ENCODE assay signal across 8 cellular contexts in genomic region chr10:17645591-17646345, GRCh38. TPM values are rescaled to one million over a fixed set of nuclear protein-coding genes. Genes with fewer than 3 reads are reported as not detected.
A peak's percentile ranks its signal among the peaks of the same experiment; 100 is the strongest.
DNase-seq lines count a peak whose midpoint lies in the region; ATAC-seq, FAIRE-seq and TF ChIP-seq lines count a peak whose summit lies in the region.
"Had no signal": no experiment of that assay in that cellular context is flagged by ENCODE, and none has a peak within 500 bp of the region (broad histone marks: within the 10 kb centered on the region; RNA-seq: fewer than 3 reads in every experiment).

No MANE protein-coding gene starts in this region.

- ATAC-seq in foreskin keratinocyte (peak; percentile 42), HG03135 (IDR thresholded peaks at IDR 0.05; ENCODE audit: unreplicated experiment) (no peak)
- ATAC-seq in stimulated activated memory B cell treated with anti-CD40 and anti-IgM and Interleukin-4, amounts not matched to agents 10 μg/mL and 1 μg/mL and 100 μg/mL, for 72 hours: no peak

- peak overlapping the region; percentile 17; the same call in 1 of the 2 replicates for H3K4me3 ChIP-seq in HEK293 (ENCODE audit: low read depth, low read length)

- H3K4me1 ChIP-seq in HEK293 (ENCODE audit: control insufficient read depth, insufficient read depth, low read length): 0 out of 2 replicates have a peak, but pooled peaks cover 3% of the 10 kb centered on the region
- peaks cover 28% of the 10 kb centered on the region for H3K4me1 ChIP-seq in foreskin keratinocyte

- DNase-seq in foreskin keratinocyte (peak; percentile 55 to 77), HTR-8/SVneo (ENCODE audit: insufficient read length, low spot score) (no peak), NCI-H1048 (lab: John Stamatoyannopoulos, UW) (no peak)

- peak overlapping the region; percentile 99 for H3K4me3 Mint-ChIP-seq in T-helper 1 cell treated with Interleukin-12 subunit alpha and Interleukin-12 subunit beta and Interleukin-4 antibody, amounts not matched to agents 30 μg/mL and 1 μg/mL, for 36 hours
- peak overlapping the region; percentile 96 for H3K4me3 Mint-ChIP-seq in stimulated activated memory B cell treated with anti-CD40 and anti-IgM and Interleukin-4, amounts not matched to agents 10 μg/mL and 1 μg/mL and 100 μg/mL, for 72 hours

- H3K36me3 ChIP-seq in HEK293 (ENCODE audit: control insufficient read depth in 2 of 2, insufficient read depth in 1 of 2, low read length in 2 of 2): peaks cover 0 to 11% of the 10 kb centered on the region in 2 experiments; a peak in 2 of 3 replicates

- TF ChIP-seq CTCF in HEK293 (tag by site-specific recombination; IDR thresholded peaks at IDR 0.05) (no peak), foreskin keratinocyte (conservative IDR thresholded peaks at IDR 0.05) (no peak)

- H3K9me3 ChIP-seq in HEK293 (ENCODE audit: control insufficient read depth, insufficient read depth, low read depth, low read length): no peaks in the 10 kb centered on the region

- H3K27ac Mint-ChIP-seq in T-helper 1 cell treated with Interleukin-12 subunit alpha and Interleukin-12 subunit beta and Interleukin-4 antibody, amounts not matched to agents 30 μg/mL and 1 μg/mL, for 36 hours: peak overlapping the region; percentile 100
- peak overlapping the region; percentile 100 for H3K27ac Mint-ChIP-seq in stimulated activated memory B cell treated with anti-CD40 and anti-IgM and Interleukin-4, amounts not matched to agents 10 μg/mL and 1 μg/mL and 100 μg/mL, for 72 hours

- peaks cover 57% of the 10 kb centered on the region for H3K4me1 Mint-ChIP-seq in T-helper 1 cell treated with Interleukin-12 subunit alpha and Interleukin-12 subunit beta and Interleukin-4 antibody, amounts not matched to agents 30 μg/mL and 1 μg/mL, for 36 hours (ENCODE audit: low read depth)
- peaks cover 53% of the 10 kb centered on the region for H3K4me1 Mint-ChIP-seq in stimulated activated memory B cell treated with anti-CD40 and anti-IgM and Interleukin-4, amounts not matched to agents 10 μg/mL and 1 μg/mL and 100 μg/mL, for 72 hours

- no peaks in the 10 kb centered on the region for H3K27me3 ChIP-seq in foreskin keratinocyte

- POLR2A ChIA-PET in HEK293 (lab: Yijun Ruan, JAX): no interaction called here

- CTCF ChIA-PET in HEK293 (lab: Yijun Ruan, JAX): interaction anchor here (0.6 to 1.2 kb wide), 3 partner anchors 49 to 576 kb away, joined by 3 read pairs; no protein-coding TSS in a partner anchor

- peaks cover 29% of the 10 kb centered on the region for H3K36me3 Mint-ChIP-seq in T-helper 1 cell treated with Interleukin-12 subunit alpha and Interleukin-12 subunit beta and Interleukin-4 antibody, amounts not matched to agents 30 μg/mL and 1 μg/mL, for 36 hours (ENCODE audit: low read depth)
- H3K36me3 Mint-ChIP-seq in stimulated activated memory B cell treated with anti-CD40 and anti-IgM and Interleukin-4, amounts not matched to agents 10 μg/mL and 1 μg/mL and 100 μg/mL, for 72 hours: peaks cover 39% of the 10 kb centered on the region

- FAIRE-seq in HTR-8/SVneo (lab: Jason Lieb, UNC): no peak

- no peaks in the 10 kb centered on the region for H3K27me3 Mint-ChIP-seq in T-helper 1 cell treated with Interleukin-12 subunit alpha and Interleukin-12 subunit beta and Interleukin-4 antibody, amounts not matched to agents 30 μg/mL and 1 μg/mL, for 36 hours (ENCODE audit: low read depth)
- no peaks in the 10 kb centered on the region for H3K27me3 Mint-ChIP-seq in stimulated activated memory B cell treated with anti-CD40 and anti-IgM and Interleukin-4, amounts not matched to agents 10 μg/mL and 1 μg/mL and 100 μg/mL, for 72 hours
- H3K27me3 Mint-ChIP-seq: dendritic cell treated with granulocyte-macrophage colony-stimulating factor and Interleukin-4, amounts not matched to agents 40 ng/mL and 50 ng/mL, for 4 days had no signal

- H3K27ac ChIP-seq in HEK293 (ENCODE audit: extremely low read depth, low read depth, low read length) (no peak overlapping the region), foreskin keratinocyte (peak overlapping the region; percentile 98)

- no peaks in the 10 kb centered on the region for H3K9me3 Mint-ChIP-seq in T-helper 1 cell treated with Interleukin-12 subunit alpha and Interleukin-12 subunit beta and Interleukin-4 antibody, amounts not matched to agents 30 μg/mL and 1 μg/mL, for 36 hours
- no peaks in the 10 kb centered on the region for H3K9me3 Mint-ChIP-seq in stimulated activated memory B cell treated with anti-CD40 and anti-IgM and Interleukin-4, amounts not matched to agents 10 μg/mL and 1 μg/mL and 100 μg/mL, for 72 hours
- H3K9me3 Mint-ChIP-seq: dendritic cell treated with granulocyte-macrophage colony-stimulating factor and Interleukin-4, amounts not matched to agents 40 ng/mL and 50 ng/mL, for 4 days had no signal

TF ChIP-seq in HEK293, 187 proteins besides CTCF, POLR2A, EP300 and RAD21:
- no peak for TF ChIP-seq EGR2 (tag by site-specific recombination; IDR thresholded peaks at IDR 0.05; ENCODE audit: low read depth)
- peak; percentile 65; the same call in 1 of the 2 replicates for TF ChIP-seq SCRT2 (tag by site-specific recombination; IDR thresholded peaks at IDR 0.05)

RNA-seq across cellular contexts. Expression of gene STAM, which starts 1.8 kb away (rescaled TPM):
- 28.4 and 29.4 TPM in 2 replicates for total RNA-seq in foreskin keratinocyte
- polyA plus RNA-seq in foreskin keratinocyte: 9.8 and 12.0 TPM in 2 replicates

RNA-seq across cellular contexts. Expression of gene HACD1, which starts 28.6 kb away (rescaled TPM):
- total RNA-seq in foreskin keratinocyte: 20.2 and 22.1 TPM in 2 replicates
- polyA plus RNA-seq in foreskin keratinocyte: 27.7 and 33.4 TPM in 2 replicates

Comparison
In these comparisons a context has a peak if more than half of its experiments do, and no peak if none do; other contexts are left out.
1. DNase-seq: peak in foreskin keratinocyte (2 of 2); none in HTR-8/SVneo (single experiment) and NCI-H1048 (single experiment).